8 cellular contexts compared by ENCODE assay signal in genomic region chr6:88166901-88167624, GRCh38. TPM values are rescaled to one million over a fixed set of nuclear protein-coding genes. Genes with fewer than 3 reads are reported as not detected.
A peak's percentile ranks its signal among the peaks of the same experiment; 100 is the strongest.
DNase-seq lines count a peak whose midpoint lies in the region; ATAC-seq and TF ChIP-seq lines count a peak whose summit lies in the region.

No MANE protein-coding gene starts in this region.

- ATAC-seq in HG02852 (IDR thresholded peaks at IDR 0.05; ENCODE audit: unreplicated experiment), result peak; percentile 17
- ATAC-seq in gastrocnemius medialis, result no peak

- in situ Hi-C loops in gastrocnemius medialis (cut with MboI; ENCODE audit: low sequenced_read_pairs in 4 of 4), result no loop called here

- H3K27me3 ChIP-seq in WERI-Rb-1 (ENCODE audit: insufficient read depth, low read depth, severe bottlenecking), result peaks cover 9% of the 10 kb centered on the region
- peaks cover 52 to 71% (median 52%) of the 10 kb centered on the region in 3 donors for H3K27me3 ChIP-seq in gastrocnemius medialis

- H3K9me3 ChIP-seq in WERI-Rb-1 (ENCODE audit: severe bottlenecking), result no peaks in the 10 kb centered on the region
- H3K9me3 ChIP-seq in gastrocnemius medialis, result no peaks in the 10 kb centered on the region

- H3K36me3 ChIP-seq in WERI-Rb-1 (no peaks in the 10 kb centered on the region), gastrocnemius medialis (no peaks in the 10 kb centered on the region)

- peak; percentile 35 for DNase-seq in activated CD4-positive, alpha-beta T cell treated with anti-CD3 and anti-CD28 coated beads for 48 hours
- no peak for DNase-seq in activated CD4-positive, alpha-beta T cell treated with anti-CD3 and anti-CD28 coated beads, Interleukin-2, amount 50 U/mL, for 4 hours
- peak; percentile 10 for DNase-seq in WERI-Rb-1
- DNase-seq in head of caudate nucleus, result peak in 36 of 42 donors; percentile 6 to 74 (median 48)
- no peak for DNase-seq in gastrocnemius medialis
- DNase-seq in MV-4-11 (lab: John Stamatoyannopoulos, UW), result no peak
- DNase-seq in NCI-H1092 (lab: John Stamatoyannopoulos, UW), result no peak

- TF ChIP-seq CTCF in WERI-Rb-1 (IDR thresholded peaks at IDR 0.05; ENCODE audit: low read depth, low read length) (no peak), gastrocnemius medialis (IDR thresholded peaks at IDR 0.05 in 4 of 5, conservative IDR thresholded peaks at IDR 0.05 in 1 of 5) (no peak)

- H3K4me1 ChIP-seq in gastrocnemius medialis, result peaks cover 5 to 9% of the 10 kb centered on the region in 2 donors

- TF ChIP-seq POLR2A in gastrocnemius medialis (IDR thresholded peaks at IDR 0.05), result no peak

- H3K4me3 ChIP-seq in WERI-Rb-1 (ENCODE audit: low read depth, low read length) (peak overlapping the region; percentile 68), gastrocnemius medialis (peak overlapping the region; percentile 55 to 63 (median 60))

- intact Hi-C loops in head of caudate nucleus (cut with DNase I), result no loop called here
- intact Hi-C loops in gastrocnemius medialis (cut with DNase I; ENCODE audit: low total_unique reads), result no loop called here

- H3K27ac ChIP-seq in WERI-Rb-1, result no peak overlapping the region
- peak overlapping the region in 1 of 4 donors; percentile 57 for H3K27ac ChIP-seq in gastrocnemius medialis

RNA-seq across cellular contexts. Expression of gene CNR1, which starts 0.9 kb away (rescaled TPM):
- 1 to 10 TPM; 4.9 to 9.4 (median 5.9) TPM for total RNA-seq in gastrocnemius medialis

Comparison
In these comparisons a context has a peak if more than half of its experiments do, and no peak if none do; other contexts are left out.
1. DNase-seq: peak in activated CD4-positive, alpha-beta T cell treated with anti-CD3 and anti-CD28 coated beads for 48 hours (single experiment), WERI-Rb-1 (single experiment) and head of caudate nucleus (36 of 42); none in activated CD4-positive, alpha-beta T cell treated with anti-CD3 and anti-CD28 coated beads, Interleukin-2, amount 50 U/mL, for 4 hours (0 of 2), gastrocnemius medialis (0 of 2), MV-4-11 (single experiment) and NCI-H1092 (single experiment).